Comparison of ENCODE assay signal across 1 cellular context in genomic region chr2:46962751-46963150, GRCh38.
TF ChIP-seq lines count a peak whose summit lies in the region.

No MANE protein-coding gene starts in this region.

TF ChIP-seq in A549, 52 proteins besides CTCF, POLR2A, EP300 and RAD21:
- TF ChIP-seq ZNF302 (CRISPR knock-in tag; IDR thresholded peaks at IDR 0.05): no peak
- peak; percentile 12 to 47; a peak in 1 of 4 replicates for TF ChIP-seq CEBPB (IDR thresholded peaks at IDR 0.05)
